ENCODE assay signal across 8 cellular contexts in genomic region chr3:53255360-53255774, GRCh38. TPM values are rescaled to one million over a fixed set of nuclear protein-coding genes. Genes with fewer than 3 reads are reported as not detected.
DNase-seq lines count a peak whose midpoint lies in the region; ATAC-seq lines count a peak whose summit lies in the region.

No MANE protein-coding gene starts in this region.

- peaks cover 21% of the 10 kb centered on the region for H3K36me3 Mint-ChIP-seq in activated CD4-positive, alpha-beta T cell treated with anti-CD3 and anti-CD28 coated beads for 36 hours (ENCODE audit: low read depth)

- H3K27ac Mint-ChIP-seq in activated CD4-positive, alpha-beta T cell treated with anti-CD3 and anti-CD28 coated beads for 36 hours: peak overlapping the region; percentile 53

- H3K4me2 ChIP-seq in BLaER1: peak overlapping the region; percentile 98

- H3K4me1 ChIP-seq in BLaER1 (peaks cover 59% of the 10 kb centered on the region), muscle layer of colon (ENCODE audit: insufficient read depth, low read length) (peaks cover 34% of the 10 kb centered on the region)
- peaks cover 16% of the 10 kb centered on the region for H3K4me1 ChIP-seq in effector memory CD4-positive, alpha-beta T cell (ENCODE audit: control insufficient read depth, insufficient read depth, low read length, poor library complexity, severe bottlenecking)

- H3K27ac ChIP-seq in BLaER1: peak overlapping the region; percentile 93
- peak overlapping the region; percentile 63 for H3K27ac ChIP-seq in effector memory CD4-positive, alpha-beta T cell (ENCODE audit: insufficient read depth, low read length, poor library complexity, severe bottlenecking)
- H3K27ac ChIP-seq in muscle layer of colon (ENCODE audit: low read depth, low read length): peak overlapping the region; percentile 94
- H3K27ac ChIP-seq in substantia nigra (ENCODE audit: low read depth, low read length, poor library complexity, severe bottlenecking): peak overlapping the region; percentile 84

- no peaks in the 10 kb centered on the region for H3K27me3 ChIP-seq in BLaER1
- no peaks in the 10 kb centered on the region for H3K27me3 ChIP-seq in effector memory CD4-positive, alpha-beta T cell (replicated peaks; ENCODE audit: control insufficient read depth, insufficient read depth, low read length, poor library complexity, severe bottlenecking)
- no peaks in the 10 kb centered on the region for H3K27me3 ChIP-seq in muscle layer of colon (ENCODE audit: control insufficient read depth in 1 of 2, insufficient read depth in 2 of 2, low read length in 2 of 2)

- H3K9me3 ChIP-seq in BLaER1 (no peaks in the 10 kb centered on the region), muscle layer of colon (ENCODE audit: low read length) (no peaks in the 10 kb centered on the region)
- no peaks in the 10 kb centered on the region for H3K9me3 ChIP-seq in effector memory CD4-positive, alpha-beta T cell (ENCODE audit: control insufficient read depth, low read length)

- peak overlapping the region; percentile 87 for H3K4me3 Mint-ChIP-seq in activated CD4-positive, alpha-beta T cell treated with anti-CD3 and anti-CD28 coated beads for 36 hours

- H3K4me1 Mint-ChIP-seq in activated CD4-positive, alpha-beta T cell treated with anti-CD3 and anti-CD28 coated beads for 36 hours: peaks cover 37% of the 10 kb centered on the region

- peak; percentile 61 for DNase-seq in activated CD4-positive, alpha-beta T cell treated with anti-CD3 and anti-CD28 coated beads for 36 hours
- DNase-seq in effector memory CD4-positive, alpha-beta T cell: peak in 1 of 3 donors; percentile 15
- DNase-seq in substantia nigra (lab: John Stamatoyannopoulos, UW) (peak in 12 of 49 donors; percentile 34 to 53 (median 49)), NCI-H2107 (lab: John Stamatoyannopoulos, UW) (no peak)

- peak overlapping the region; percentile 99 for H3K4me3 ChIP-seq in BLaER1
- H3K4me3 ChIP-seq in effector memory CD4-positive, alpha-beta T cell (ENCODE audit: insufficient read depth, low read depth, low read length, poor library complexity, severe bottlenecking): peak overlapping the region; percentile 92
- H3K4me3 ChIP-seq in muscle layer of colon (ENCODE audit: low read depth in 1 of 2, low read length in 2 of 2): peak overlapping the region; percentile 67 to 94

- POLR2A ChIA-PET in activated CD4-positive, alpha-beta T cell treated with anti-CD3 and anti-CD28 coated beads for 36 hours (lab: Charles Lee): no interaction called here

- peaks cover 54% of the 10 kb centered on the region for H4K20me1 ChIP-seq in BLaER1

- peak; percentile 39 for ATAC-seq in GM19351 (IDR thresholded peaks at IDR 0.05; ENCODE audit: unreplicated experiment)
- peak; percentile 53 for ATAC-seq in HG03432 (IDR thresholded peaks at IDR 0.05; ENCODE audit: unreplicated experiment)
- ATAC-seq in activated CD4-positive, alpha-beta T cell treated with anti-CD3 and anti-CD28 coated beads for 36 hours: peak; percentile 66

- intact Hi-C loops in activated CD4-positive, alpha-beta T cell treated with anti-CD3 and anti-CD28 coated beads for 36 hours (cut with DNase I, micrococcal nuclease): loop anchor here (1.0 to 5.0 kb wide), 3 partner anchors 125 to 637 kb away; partner anchors contain the start of genes RFT1 (in 1 of the 2) and SELENOK (in 1 of the 2)

- H3K9me3 Mint-ChIP-seq in activated CD4-positive, alpha-beta T cell treated with anti-CD3 and anti-CD28 coated beads for 36 hours (ENCODE audit: low read depth): no peaks in the 10 kb centered on the region

- peak overlapping the region; percentile 96 for H3K9ac ChIP-seq in BLaER1
- peak overlapping the region; percentile 78 for H3K9ac ChIP-seq in muscle layer of colon (ENCODE audit: low read length)

- no peaks in the 10 kb centered on the region for H3K27me3 Mint-ChIP-seq in activated CD4-positive, alpha-beta T cell treated with anti-CD3 and anti-CD28 coated beads for 36 hours

- CTCF ChIA-PET in activated CD4-positive, alpha-beta T cell treated with anti-CD3 and anti-CD28 coated beads for 36 hours (lab: Charles Lee): interaction anchor here (2.0 kb wide), 1 partner anchor 59 kb away, joined by 6 read pairs; no protein-coding TSS in a partner anchor

- H3K36me3 ChIP-seq in BLaER1 (no peaks in the 10 kb centered on the region), muscle layer of colon (ENCODE audit: insufficient read depth, low read length) (no peaks in the 10 kb centered on the region)
- no peaks in the 10 kb centered on the region for H3K36me3 ChIP-seq in effector memory CD4-positive, alpha-beta T cell (ENCODE audit: control insufficient read depth, insufficient read depth, low read length)

RNA-seq across cellular contexts. Expression of gene TKT, which starts 0.5 kb away (rescaled TPM):
- total RNA-seq in activated CD4-positive, alpha-beta T cell treated with anti-CD3 and anti-CD28 coated beads for 36 hours: 100 to 1,000 TPM; 320 to 418 TPM
